12 cellular contexts compared by ENCODE assay signal in genomic region chr1:23563755-23564374, GRCh38. TPM values are rescaled to one million over a fixed set of nuclear protein-coding genes. Genes with fewer than 3 reads are reported as not detected.
DNase-seq lines count a peak whose midpoint lies in the region; ATAC-seq and TF ChIP-seq lines count a peak whose summit lies in the region.
"Had no signal": no experiment of that assay in that cellular context is flagged by ENCODE, and none has a peak within 500 bp of the region (broad histone marks: within the 10 kb centered on the region; RNA-seq: fewer than 3 reads in every experiment).

No MANE protein-coding gene starts in this region.

- BruUV-seq in Calu3 (replicated peaks; lab: Mats Ljungman, UMichigan): no TSS peak

- CTCF ChIA-PET in Calu3 (lab: Charles Lee): interaction anchor here (0.5 kb wide), 1 partner anchor 69 kb away, joined by 3 read pairs; no protein-coding TSS in a partner anchor

- ATAC-seq in lower lobe of right lung (no peak), GM18511 (IDR thresholded peaks at IDR 0.05; ENCODE audit: unreplicated experiment) (no peak)
- ATAC-seq: GM12878 had no signal

- peaks cover 44% of the 10 kb centered on the region for H3K4me1 Mint-ChIP-seq in Calu3 (ENCODE audit: low read depth, unreplicated experiment)

- DNase-seq in Calu3: no peak
- no peak for DNase-seq in lower lobe of right lung
- no peak for DNase-seq in spleen
- no peak for DNase-seq in occipital lobe (lab: John Stamatoyannopoulos, UW)
- no peak for DNase-seq in NCI-H1105 (lab: John Stamatoyannopoulos, UW)
- no peak for DNase-seq in stimulated activated naive CD4-positive, alpha-beta T cell (lab: John Stamatoyannopoulos, UW)
- DNase-seq: activated effector memory CD4-positive, alpha-beta T cell treated with Interleukin-2 at 50 U/mL for 16 hours; NCI-H2081 had no signal

- no peak overlapping the region for H3K4me3 Mint-ChIP-seq in Calu3 (ENCODE audit: low read depth, unreplicated experiment)
- H3K4me3 Mint-ChIP-seq: stimulated activated naive CD8-positive, alpha-beta T cell treated with anti-CD3 and anti-CD28 coated beads, Interleukin-15, Interleukin-2, amounts not matched to agents 100 ng/mL and 50 ng/mL, for 24 hours had no signal

- H3K4me3 ChIP-seq in lower lobe of right lung (no peak overlapping the region), spleen (no peak overlapping the region)
- H3K4me3 ChIP-seq: GM12878 had no signal

- 63 to 100% (median 96%) methylated on average over 3 of the region's 3 CpGs for WGBS in adipose tissue, 3 donors
- WGBS in spleen, 5 donors: 94 to 99% (median 97%) methylated on average over 3 of the region's 3 CpGs

- H3K4me1 ChIP-seq in lower lobe of right lung: peaks cover 58% of the 10 kb centered on the region
- peaks cover 33 to 97% (median 61%) of the 10 kb centered on the region in 6 donors for H3K4me1 ChIP-seq in spleen

- TF ChIP-seq POLR2A in spleen (IDR thresholded peaks at IDR 0.05): no peak

- intact Hi-C loops in Calu3 (cut with micrococcal nuclease; ENCODE audit: unreplicated experiment): no loop called here
- intact Hi-C loops in lower lobe of right lung (cut with DNase I): no loop called here
- intact Hi-C loops in spleen (cut with DNase I; ENCODE audit: low total_unique reads): no loop called here

- H3K9me3 Mint-ChIP-seq in Calu3 (ENCODE audit: low read depth, unreplicated experiment): no peaks in the 10 kb centered on the region
- H3K9me3 Mint-ChIP-seq: stimulated activated naive CD8-positive, alpha-beta T cell treated with anti-CD3 and anti-CD28 coated beads, Interleukin-15, Interleukin-2, amounts not matched to agents 100 ng/mL and 50 ng/mL, for 24 hours had no signal

- TF ChIP-seq CTCF in Calu3 (IDR thresholded peaks at IDR 0.05; ENCODE audit: unreplicated experiment) (no peak), lower lobe of right lung (IDR thresholded peaks at IDR 0.05) (no peak), spleen (IDR thresholded peaks at IDR 0.05 in 8 of 11, conservative IDR thresholded peaks at IDR 0.05 in 3 of 11) (no peak)

- H3K36me3 ChIP-seq in lower lobe of right lung: no peaks in the 10 kb centered on the region
- no peaks in the 10 kb centered on the region for H3K36me3 ChIP-seq in spleen

- H3K27me3 ChIP-seq in lower lobe of right lung (ENCODE audit: low read depth) (no peaks in the 10 kb centered on the region), spleen (replicated peaks in 1 of 7) (peaks cover 0 to 28% (median 0%) of the 10 kb centered on the region in 7 donors)

- H3K27ac ChIP-seq in adipose tissue (ENCODE audit: low read depth, low read length): peak overlapping the region; percentile 51
- H3K27ac ChIP-seq in lower lobe of right lung: peak overlapping the region; percentile 96
- H3K27ac ChIP-seq in spleen: peak overlapping the region in 7 of 8 donors; percentile 91 to 96 (median 94)

- peaks cover 21% of the 10 kb centered on the region for H3K36me3 Mint-ChIP-seq in Calu3 (ENCODE audit: insufficient read depth, unreplicated experiment)

- H3K9me3 ChIP-seq in lower lobe of right lung (no peaks in the 10 kb centered on the region), spleen (no peaks in the 10 kb centered on the region)

- H3K27ac Mint-ChIP-seq in Calu3 (ENCODE audit: unreplicated experiment): peak overlapping the region; percentile 35

- peaks cover 11% of the 10 kb centered on the region for H3K27me3 Mint-ChIP-seq in Calu3 (ENCODE audit: unreplicated experiment)

RNA-seq across cellular contexts. Expression of gene ID3, which starts 4.6 kb away (rescaled TPM):
- 25.2 and 30.2 TPM in 2 replicates for total RNA-seq in Calu3 (2022)
- 100 to 1,000 TPM in 2 of 3 donors, 10 to 100 TPM in 1; 58.7 to 375 (median 170) TPM for polyA plus RNA-seq in adipose tissue
- total RNA-seq in lower lobe of right lung: 137 TPM
- 100 to 1,000 TPM in 1 of 7 donors, 10 to 100 TPM in 6; 49.5 to 122 (median 65.4) TPM for total RNA-seq in spleen
- 100 to 1,000 TPM in 2 of 3 donors, 10 to 100 TPM in 1; 59.8 to 118 (median 109) TPM for polyA plus RNA-seq in spleen
- total RNA-seq in occipital lobe: 30.3 TPM

RNA-seq across cellular contexts. Expression of gene E2F2, which starts 32.8 kb away (rescaled TPM):
- total RNA-seq in Calu3 (2022) (6.2 and 8.1 TPM in 2 replicates), lower lobe of right lung (1.1 TPM), spleen (10 to 100 TPM in 2 of 7 donors, 1 to 10 TPM in 5; 3.4 to 18.9 (median 8.4) TPM), occipital lobe (0.78 TPM)
- polyA plus RNA-seq in adipose tissue (under 1 TPM; 0.10 to 0.22 (median 0.16) TPM), spleen (1 to 10 TPM in 2 of 3 donors, under 1 TPM in 1; 0.89 to 2.3 (median 1.5) TPM)
